ENCODE assay signal across 8 cellular contexts in genomic region chr19:44002566-44003460, GRCh38. TPM values are rescaled to one million over a fixed set of nuclear protein-coding genes. Genes with fewer than 3 reads are reported as not detected.
DNase-seq lines count a peak whose midpoint lies in the region; ATAC-seq, FAIRE-seq and TF ChIP-seq lines count a peak whose summit lies in the region.

TSS of gene ZNF230 (plus strand) at chr19:44002957. CDS start at chr19:44007079, 4,122 bp downstream.

- peaks cover 0 to 31% (median 17%) of the 10 kb centered on the region in 9 donors for H3K4me1 ChIP-seq in heart right ventricle
- H3K4me1 ChIP-seq in upper lobe of right lung, result peaks cover 13% of the 10 kb centered on the region

- 0 to 1% methylated on average over 48 of the region's 48 CpGs for WGBS in heart right ventricle, 2 donors

- H3K27me3 ChIP-seq in heart right ventricle, result no peaks in the 10 kb centered on the region
- no peaks in the 10 kb centered on the region for H3K27me3 ChIP-seq in upper lobe of right lung

- H3K4me3 ChIP-seq in heart right ventricle (peak within 1 kb of the TSS; percentile 42 to 94 (median 80)), upper lobe of right lung (peak within 1 kb of the TSS; percentile 87)

- peak; percentile 96 for FAIRE-seq in GM12891 (lab: Jason Lieb, UNC)

- DNase-seq in GM12891 (ENCODE audit: insufficient read length, low spot score), result peak; percentile 55
- DNase-seq in NCI-H1417 (lab: John Stamatoyannopoulos, UW), result peak; percentile 87 to 98 (median 95)
- DNase-seq in T follicular helper cell (ENCODE audit: low read depth), result peak; percentile 75
- DNase-seq in amniotic epithelial cell (ENCODE audit: low read depth), result peak; percentile 95
- DNase-seq in heart right ventricle, result peak; percentile 81 to 96
- peak; percentile 84 to 98 (median 92) for DNase-seq in posterior cingulate gyrus
- DNase-seq in upper lobe of right lung, result peak; percentile 90

- TF ChIP-seq POLR2A in GM12891 (IDR thresholded peaks at IDR 0.05; ENCODE audit: low read depth, low read length), result no peak; the same call in 1 of the 2 replicates

- intact Hi-C loops in heart right ventricle (cut with DNase I), result loop anchor here in 7 of 10 donors (1.0 to 10.0 kb wide), 10 partner anchors 18 to 352 kb away; partner anchors contain the start of genes ZNF155 (in 2 of the 7), ZNF222 (in 2 of the 7), ZNF224 (in 2 of the 7) and ZNF225 (in 2 of the 7)
- intact Hi-C loops in posterior cingulate gyrus (cut with DNase I), result loop anchor here (1.0 to 5.0 kb wide), 7 partner anchors 19 to 304 kb away; partner anchors contain the start of genes ZNF155, ZNF221, ZNF222 and ZNF225
- intact Hi-C loops in upper lobe of right lung (cut with DNase I), result no loop called here

- peak within 1 kb of the TSS in 9 of 10 donors; percentile 64 to 88 (median 78) for H3K27ac ChIP-seq in heart right ventricle
- H3K27ac ChIP-seq in upper lobe of right lung, result peak within 1 kb of the TSS; percentile 81

- TF ChIP-seq CTCF in heart right ventricle (IDR thresholded peaks at IDR 0.05) (no peak), upper lobe of right lung (IDR thresholded peaks at IDR 0.05) (no peak)

- H3K9me3 ChIP-seq in heart right ventricle (peaks cover 0 to 59% (median 0%) of the 10 kb centered on the region in 11 donors), upper lobe of right lung (no peaks in the 10 kb centered on the region)

- ATAC-seq in HG02763 (IDR thresholded peaks at IDR 0.05; ENCODE audit: unreplicated experiment), result peak; percentile 96
- peak; percentile 99 to 100 (median 100) for ATAC-seq in heart right ventricle
- ATAC-seq in upper lobe of right lung, result peak; percentile 100

- H3K36me3 ChIP-seq in heart right ventricle (peaks cover 0 to 24% (median 12%) of the 10 kb centered on the region in 9 donors), upper lobe of right lung (peaks cover 4% of the 10 kb centered on the region)

TF ChIP-seq in GM12891, 5 proteins besides CTCF, POLR2A, EP300 and RAD21:
- TF ChIP-seq TAF1 (IDR thresholded peaks at IDR 0.05; ENCODE audit: low read depth, low read length), result peak; percentile 19; the same call in 1 of the 2 replicates
- peak; percentile 11; the same call in 1 of the 2 replicates for TF ChIP-seq POU2F2 (IDR thresholded peaks at IDR 0.05; ENCODE audit: low read depth, low read length)
- no peak for TF ChIP-seq PAX5 (IDR thresholded peaks at IDR 0.05; ENCODE audit: insufficient read depth, low read length, severe bottlenecking)
- TF ChIP-seq POLR2AphosphoS5 (IDR thresholded peaks at IDR 0.05; ENCODE audit: low read depth, low read length), result peak; percentile 60; the same call in 1 of the 2 replicates
- peak; percentile 80 for TF ChIP-seq SPI1 (IDR thresholded peaks at IDR 0.05; ENCODE audit: low read depth, low read length)

RNA-seq across cellular contexts. Expression of gene ZNF230, which starts in this region (rescaled TPM):
- 1.5 TPM for polyA plus RNA-seq in GM12891 (2012; ENCODE audit: low read depth, missing spikeins)
- total RNA-seq in heart right ventricle (1 to 10 TPM; 1.6 to 4.3 (median 3.4) TPM), upper lobe of right lung (5.2 TPM)
- polyA plus RNA-seq in heart right ventricle, result 1 to 10 TPM; 1.4 to 2.3 TPM

Comparison
In these comparisons a context has a peak if more than half of its experiments do, and no peak if none do; other contexts are left out.
1. Peak in every context shown above with its lines: DNase-seq, ATAC-seq, H3K4me3 ChIP-seq and H3K27ac ChIP-seq.